Comparison of ENCODE assay signal across 1 cellular context in the genomic region with DNA sequence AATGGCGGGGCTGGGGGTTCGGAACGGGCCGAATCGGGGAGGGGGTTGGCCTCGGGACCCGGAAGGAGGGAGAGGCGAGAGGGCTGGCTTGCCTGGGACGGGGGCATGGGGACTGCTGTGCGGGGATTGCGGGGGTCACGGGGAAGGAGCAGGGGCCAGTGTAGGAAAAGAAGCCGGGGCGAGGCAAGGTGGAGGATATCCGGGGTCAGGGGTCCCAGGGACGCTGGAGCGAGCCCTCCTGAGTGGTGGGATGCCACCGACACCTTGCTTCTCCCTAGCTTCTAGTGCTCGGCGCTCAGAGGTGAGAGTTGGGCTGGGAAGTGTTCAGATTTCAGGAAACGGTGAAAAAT.
TF ChIP-seq lines count a peak whose summit lies in the region.

No MANE protein-coding gene starts in this region.

TF ChIP-seq in IMR-90, 13 proteins besides CTCF, POLR2A, EP300 and RAD21 (continued from another document):
- TF ChIP-seq NFE2L2 (IDR thresholded peaks at IDR 0.05; ENCODE audit: low read depth, low read length) (no peak), FOS (IDR thresholded peaks at IDR 0.05; ENCODE audit: low read depth, low read length) (no peak), SMC3 (IDR thresholded peaks at IDR 0.05; ENCODE audit: low read depth, low read length) (no peak)
